Comparison of ENCODE assay signal across 21 cellular contexts in the genomic region with DNA sequence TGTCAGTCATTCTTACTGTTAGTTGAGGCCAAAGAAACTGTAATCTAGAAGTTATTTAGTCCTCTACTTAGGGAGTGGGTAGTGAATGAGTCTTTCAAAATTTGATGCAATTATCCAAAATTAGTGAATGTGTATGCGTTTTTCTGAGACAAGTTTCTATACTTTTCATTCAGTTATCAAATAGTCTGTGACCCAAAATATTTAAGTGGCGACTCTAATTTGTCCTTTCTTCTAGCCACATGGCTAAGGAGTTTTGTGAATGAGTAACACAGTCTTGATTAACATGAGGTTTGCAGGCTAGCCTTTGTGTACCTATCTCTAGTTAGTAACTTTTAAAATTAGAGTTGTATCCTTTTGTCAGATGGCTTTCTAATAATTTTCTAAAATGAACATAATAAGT. TPM values are rescaled to one million over a fixed set of nuclear protein-coding genes. Genes with fewer than 3 reads are reported as not detected.
A peak's percentile ranks its signal among the peaks of the same experiment; 100 is the strongest.
DNase-seq lines count a peak whose midpoint lies in the region; ATAC-seq and TF ChIP-seq lines count a peak whose summit lies in the region.
"Had no signal": no experiment of that assay in that cellular context is flagged by ENCODE, and none has a peak within 500 bp of the region (broad histone marks: within the 10 kb centered on the region; RNA-seq: fewer than 3 reads in every experiment).

No MANE protein-coding gene starts in this region.

- no peak overlapping the region for H3K4me3 Mint-ChIP-seq in CD4-positive, alpha-beta T cell
- H3K4me3 Mint-ChIP-seq: activated CD8-positive, alpha-beta T cell treated with anti-CD3 and anti-CD28 coated beads, Interleukin-2, amount 10 ng/mL, durations not matched to agents 7 days and 5 days; immature natural killer cell; nephron progenitor cell; stimulated activated naive B cell treated with anti-CD40 and anti-IgM and Interleukin-4, amounts not matched to agents 10 μg/mL and 1 μg/mL and 100 μg/mL, for 72 hours had no signal

- TF ChIP-seq POLR2A in thyroid gland (IDR thresholded peaks at IDR 0.05), result no peak

- H3K36me3 Mint-ChIP-seq in CD4-positive, alpha-beta T cell (ENCODE audit: low read depth), result peaks cover 18% of the 10 kb centered on the region

- CTCF ChIA-PET in CD4-positive, alpha-beta T cell (lab: Charles Lee), result no interaction called here

- H3K4me3 ChIP-seq in RWPE2 (ENCODE audit: severe bottlenecking) (no peak overlapping the region), epithelial cell of proximal tubule (ENCODE audit: low read depth, low read length) (no peak overlapping the region), osteoblast (ENCODE audit: insufficient read depth, low read length) (peak overlapping the region; percentile 16), thyroid gland (replicated peaks in 1 of 3) (no peak overlapping the region)
- H3K4me3 ChIP-seq: Peyer's patch, tibial nerve had no signal

- intact Hi-C loops in thyroid gland (cut with DNase I), result no loop called here
- intact Hi-C loops in CD4-positive, alpha-beta T cell (cut with DNase I, micrococcal nuclease), result no loop called here

- ATAC-seq in RWPE2 (ENCODE audit: low read depth), result 0 out of 3 replicates have a peak, but pooled peaks have one; percentile 31
- no peak for ATAC-seq in CD4-positive, alpha-beta T cell (ENCODE audit: poor library complexity)
- ATAC-seq in stimulated activated naive CD8-positive, alpha-beta T cell treated with anti-CD3 and anti-CD28 coated beads, Interleukin-15, Interleukin-2, amounts not matched to agents 100 U/mL and 50 U/mL, for 24 hours, result no peak
- ATAC-seq: activated CD8-positive, alpha-beta T cell treated with anti-CD3 and anti-CD28 coated beads, Interleukin-2, amount 10 ng/mL, durations not matched to agents 7 days and 5 days; stimulated activated naive B cell treated with anti-CD40 and anti-IgM and Interleukin-4, amounts not matched to agents 10 μg/mL and 1 μg/mL and 100 μg/mL, for 72 hours had no signal

- no peak for TF ChIP-seq CTCF in RWPE2 (IDR thresholded peaks at IDR 0.05; ENCODE audit: poor library complexity, severe bottlenecking)
- no peak for TF ChIP-seq CTCF in epithelial cell of proximal tubule (conservative IDR thresholded peaks at IDR 0.05; ENCODE audit: low read depth, low read length)
- no peak for TF ChIP-seq CTCF in osteoblast (IDR thresholded peaks at IDR 0.05; ENCODE audit: extremely low read depth, low read depth, low read length)
- TF ChIP-seq CTCF in thyroid gland (IDR thresholded peaks at IDR 0.05), result no peak
- TF ChIP-seq CTCF in CD4-positive, alpha-beta T cell (IDR thresholded peaks at IDR 0.05), result no peak

- peak; percentile 16 for DNase-seq in GM03348 (ENCODE audit: low spot score)
- no peak for DNase-seq in RWPE2 (ENCODE audit: low spot score)
- peak; percentile 1 for DNase-seq in epithelial cell of proximal tubule (ENCODE audit: low read depth)
- peak; percentile 8 for DNase-seq in osteoblast (ENCODE audit: insufficient read length, low spot score, missing footprints)
- no peak for DNase-seq in thyroid gland
- no peak for DNase-seq in NOMO-1 treated with dmso at 0.1 percent for 144 hours (lab: John Stamatoyannopoulos, UW; ENCODE audit: unreplicated experiment)
- no peak for DNase-seq in CD4-positive, alpha-beta T cell
- DNase-seq in stimulated activated naive CD8-positive, alpha-beta T cell treated with anti-CD3 and anti-CD28 coated beads, Interleukin-15, Interleukin-2, amounts not matched to agents 100 U/mL and 50 U/mL, for 24 hours, result no peak
- DNase-seq: activated CD8-positive, alpha-beta T cell treated with anti-CD3 and anti-CD28 coated beads, Interleukin-2, amount 10 ng/mL, durations not matched to agents 7 days and 5 days; head of caudate nucleus; immature natural killer cell; mesendoderm; NCI-H2171; NCI-H82; nephron progenitor cell; Peyer's patch; stimulated activated naive B cell treated with anti-CD40 and anti-IgM and Interleukin-4, amounts not matched to agents 10 μg/mL and 1 μg/mL and 100 μg/mL, for 72 hours had no signal

- H3K36me3 ChIP-seq in RWPE2 (ENCODE audit: low read depth) (peaks cover 5% of the 10 kb centered on the region), osteoblast (ENCODE audit: insufficient read depth, low read length) (no peaks in the 10 kb centered on the region), thyroid gland (no peaks in the 10 kb centered on the region)
- H3K36me3 ChIP-seq: Peyer's patch had no signal

- H3K27ac ChIP-seq in RWPE2 (ENCODE audit: poor library complexity, severe bottlenecking) (no peak overlapping the region), osteoblast (ENCODE audit: low read depth, low read length) (peak overlapping the region; percentile 68), thyroid gland (no peak overlapping the region)
- H3K27ac ChIP-seq in CD4-positive, alpha-beta T cell (ENCODE audit: low read depth, low read length), result no peak overlapping the region
- H3K27ac ChIP-seq: C4-2B, KMS-11, Peyer's patch, tibial nerve, VCaP had no signal

- H3K4me1 Mint-ChIP-seq in CD4-positive, alpha-beta T cell (ENCODE audit: low read depth), result peaks cover 17% of the 10 kb centered on the region
- H3K4me1 Mint-ChIP-seq: nephron progenitor cell had no signal

- H4K20me1 ChIP-seq in osteoblast (ENCODE audit: insufficient read depth, low read length), result no peaks in the 10 kb centered on the region

- H3K79me2 ChIP-seq in osteoblast (ENCODE audit: insufficient read depth, low read length), result no peaks in the 10 kb centered on the region

- no peaks in the 10 kb centered on the region for H3K9me3 Mint-ChIP-seq in CD4-positive, alpha-beta T cell
- H3K9me3 Mint-ChIP-seq: immature natural killer cell had no signal

- H3K27me3 Mint-ChIP-seq in CD4-positive, alpha-beta T cell, result no peaks in the 10 kb centered on the region
- H3K27me3 Mint-ChIP-seq: stimulated activated naive B cell treated with anti-CD40 and anti-IgM and Interleukin-4, amounts not matched to agents 10 μg/mL and 1 μg/mL and 100 μg/mL, for 72 hours had no signal

- peak overlapping the region; percentile 77 for H3K4me2 ChIP-seq in osteoblast (ENCODE audit: insufficient read depth, low read length)
- H3K4me2 ChIP-seq: KMS-11 had no signal

- no peaks in the 10 kb centered on the region for H3K9me3 ChIP-seq in RWPE2 (ENCODE audit: severe bottlenecking)
- no peaks in the 10 kb centered on the region for H3K9me3 ChIP-seq in osteoblast (ENCODE audit: low read depth, low read length)
- H3K9me3 ChIP-seq in thyroid gland, result no peaks in the 10 kb centered on the region
- no peaks in the 10 kb centered on the region for H3K9me3 ChIP-seq in CD4-positive, alpha-beta T cell (ENCODE audit: control insufficient read depth, low read length)
- H3K9me3 ChIP-seq: Peyer's patch, tibial nerve had no signal

- H3K27ac Mint-ChIP-seq in CD4-positive, alpha-beta T cell, result no peak overlapping the region
- H3K27ac Mint-ChIP-seq: activated CD8-positive, alpha-beta T cell treated with anti-CD3 and anti-CD28 coated beads, Interleukin-2, amount 10 ng/mL, durations not matched to agents 7 days and 5 days; immature natural killer cell; nephron progenitor cell; stimulated activated naive B cell treated with anti-CD40 and anti-IgM and Interleukin-4, amounts not matched to agents 10 μg/mL and 1 μg/mL and 100 μg/mL, for 72 hours had no signal

- WGBS in thyroid gland, 2 donors, result 44 to 45% methylated on average over 2 of the region's 2 CpGs

- peak overlapping the region; percentile 45 for H2AFZ ChIP-seq in osteoblast (ENCODE audit: low read length)

- H3K4me1 ChIP-seq in RWPE2 (ENCODE audit: insufficient read depth, poor library complexity, severe bottlenecking) (no peaks in the 10 kb centered on the region), osteoblast (ENCODE audit: insufficient read depth, low read length) (peaks cover 10% of the 10 kb centered on the region), thyroid gland (no peaks in the 10 kb centered on the region)
- H3K4me1 ChIP-seq: Peyer's patch had no signal

- no peaks in the 10 kb centered on the region for H3K27me3 ChIP-seq in RWPE2 (ENCODE audit: insufficient read depth, poor library complexity, severe bottlenecking)
- H3K27me3 ChIP-seq in osteoblast (ENCODE audit: insufficient read depth, low read length), result no peaks in the 10 kb centered on the region
- no peaks in the 10 kb centered on the region for H3K27me3 ChIP-seq in thyroid gland
- H3K27me3 ChIP-seq in CD4-positive, alpha-beta T cell (ENCODE audit: control insufficient read depth, insufficient read depth, low read length), result no peaks in the 10 kb centered on the region
- H3K27me3 ChIP-seq: Peyer's patch, tibial nerve had no signal

- POLR2A ChIA-PET in CD4-positive, alpha-beta T cell (lab: Charles Lee), result no interaction called here

RNA-seq across cellular contexts. Expression of a gene that starts 45.6 kb away (rescaled TPM):
- 32.2 and 33.6 TPM in 2 replicates for total RNA-seq in epithelial cell of proximal tubule
- 29.7 and 30.4 TPM in 2 replicates for total RNA-seq in osteoblast
- 10 to 100 TPM; 51.9 to 73.5 (median 60.7) TPM for total RNA-seq in thyroid gland
- 10 to 100 TPM; 26.0 to 27.6 TPM for total RNA-seq in CD4-positive, alpha-beta T cell

Comparison
In these comparisons a context has a peak if more than half of its experiments do, and no peak if none do; other contexts are left out.
1. DNase-seq: peak in GM03348 (single experiment), epithelial cell of proximal tubule (single experiment) and osteoblast (single experiment); none in RWPE2 (single experiment), thyroid gland (0 of 2), NOMO-1 treated with dmso at 0.1 percent for 144 hours (single experiment), CD4-positive, alpha-beta T cell (0 of 10) and stimulated activated naive CD8-positive, alpha-beta T cell treated with anti-CD3 and anti-CD28 coated beads, Interleukin-15, Interleukin-2, amounts not matched to agents 100 U/mL and 50 U/mL, for 24 hours (single experiment).